ENCODE assay signal across 27 cellular contexts in the genomic region with DNA sequence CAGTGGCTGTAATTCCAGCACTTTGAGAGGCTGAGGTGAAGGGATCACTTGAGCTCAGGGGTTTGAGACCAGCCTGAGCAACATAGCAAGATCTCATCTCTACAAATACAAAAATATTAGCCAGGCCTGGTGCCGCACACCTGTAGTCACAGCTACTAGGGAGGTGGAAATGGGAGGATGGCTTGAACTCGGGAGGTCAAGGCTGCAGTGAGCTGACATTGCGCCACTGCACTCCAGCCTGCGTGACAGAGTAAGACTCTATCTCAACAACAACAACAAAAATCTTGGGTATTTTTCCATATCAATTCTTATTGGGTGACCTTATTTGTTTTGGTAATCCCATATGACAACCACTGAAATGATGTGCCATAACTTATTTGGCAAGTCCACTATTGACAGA. TPM values are rescaled to one million over a fixed set of nuclear protein-coding genes. Genes with fewer than 3 reads are reported as not detected.
"Had no signal": no experiment of that assay in that cellular context is flagged by ENCODE, and none has a peak within 500 bp of the region (broad histone marks: within the 10 kb centered on the region; RNA-seq: fewer than 3 reads in every experiment).

No MANE protein-coding gene starts in this region.

- DNase-seq: stimulated activated CD4-positive, alpha-beta T cell treated with anti-CD3 and anti-CD28 coated beads, Interleukin-2, amount 100 ng/mL, for 48 hours; stimulated activated CD4-positive, alpha-beta T cell treated with anti-CD3 and anti-CD28 coated beads, Interleukin-4, amount 100 ng/mL, for 1 hour; stimulated activated CD4-positive, alpha-beta T cell treated with anti-CD3 and anti-CD28 coated beads, Interleukin-4, amount 100 ng/mL, for 24 hours; stimulated activated CD4-positive, alpha-beta T cell treated with anti-CD3 and anti-CD28 coated beads, Interleukin-4, amount 100 ng/mL, for 4 hours; stimulated activated CD8-positive, alpha-beta memory T cell treated with anti-CD3 and anti-CD28 coated beads, Interleukin-4, amount 100 ng/mL, for 48 hours; stimulated activated naive B cell treated with anti-CD40 and anti-IgM and Interleukin-4, amounts not matched to agents 10 μg/mL and 1 μg/mL and 100 μg/mL, for 72 hours; stimulated activated naive CD4-positive, alpha-beta T cell; stimulated activated naive CD4-positive, alpha-beta T cell treated with Interleukin-2 at 50 U/mL for 16 hours; stimulated activated naive CD8-positive, alpha-beta T cell treated with anti-CD3 and anti-CD28 coated beads, Interleukin-15, amount 100 ng/mL, for 72 hours; stimulated activated naive CD8-positive, alpha-beta T cell treated with anti-CD3 and anti-CD28 coated beads, Interleukin-15, Interleukin-2, amounts not matched to agents 100 U/mL and 50 U/mL, for 24 hours; stomach; substantia nigra; testis; thyroid gland; tibial artery; transverse colon; trophoblast cell; upper lobe of left lung; upper lobe of right lung; uterus had no signal

- H3K27me3 ChIP-seq: stomach, suprapubic skin, testis, thyroid gland, tibial nerve, transverse colon, upper lobe of left lung, upper lobe of right lung, uterus, vagina had no signal

- H3K27ac ChIP-seq: stomach, suprapubic skin, testis, thoracic aorta, thyroid gland, tibial artery, tibial nerve, transverse colon, upper lobe of left lung, upper lobe of right lung, uterus, vagina had no signal

- H3K4me3 ChIP-seq: stomach, suprapubic skin, testis, thoracic aorta, thyroid gland, tibial artery, tibial nerve, transverse colon, upper lobe of left lung, upper lobe of right lung, uterus, vagina had no signal

- ATAC-seq: stimulated activated effector memory CD8-positive, alpha-beta T cell treated with anti-CD3 and anti-CD28 coated beads, Interleukin-12 subunit alpha, Interleukin-12 subunit beta, amount 100 ng/mL, for 72 hours; stimulated activated memory B cell treated with anti-CD40 and anti-IgM and Interleukin-4, amounts not matched to agents 10 μg/mL and 1 μg/mL and 100 μg/mL, for 72 hours; stimulated activated naive B cell treated with anti-CD40 and anti-IgM and Interleukin-4, amounts not matched to agents 10 μg/mL and 1 μg/mL and 100 μg/mL, for 72 hours; stimulated activated naive CD8-positive, alpha-beta T cell treated with anti-CD3 and anti-CD28 coated beads, Interleukin-15, amount 100 ng/mL, for 72 hours; stimulated activated naive CD8-positive, alpha-beta T cell treated with anti-CD3 and anti-CD28 coated beads, Interleukin-15, Interleukin-2, amounts not matched to agents 100 U/mL and 50 U/mL, for 24 hours; upper lobe of right lung had no signal

- H3K4me1 ChIP-seq: stomach, suprapubic skin, testis, tibial artery, tibial nerve, upper lobe of left lung, upper lobe of right lung, uterus, vagina had no signal

- FAIRE-seq: urothelium cell line had no signal

- H3K9me3 ChIP-seq: stomach, suprapubic skin, testis, thoracic aorta, thyroid gland, tibial artery, tibial nerve, transverse colon, upper lobe of left lung, upper lobe of right lung, uterus, vagina had no signal

- H3K36me3 ChIP-seq: stomach, suprapubic skin, thoracic aorta, thyroid gland, tibial artery, tibial nerve, transverse colon, upper lobe of left lung, upper lobe of right lung, uterus, vagina had no signal

RNA-seq across cellular contexts. Expression of a gene that starts 52.6 kb away (rescaled TPM):
- total RNA-seq: thoracic aorta had no signal
